In the genomic region with DNA sequence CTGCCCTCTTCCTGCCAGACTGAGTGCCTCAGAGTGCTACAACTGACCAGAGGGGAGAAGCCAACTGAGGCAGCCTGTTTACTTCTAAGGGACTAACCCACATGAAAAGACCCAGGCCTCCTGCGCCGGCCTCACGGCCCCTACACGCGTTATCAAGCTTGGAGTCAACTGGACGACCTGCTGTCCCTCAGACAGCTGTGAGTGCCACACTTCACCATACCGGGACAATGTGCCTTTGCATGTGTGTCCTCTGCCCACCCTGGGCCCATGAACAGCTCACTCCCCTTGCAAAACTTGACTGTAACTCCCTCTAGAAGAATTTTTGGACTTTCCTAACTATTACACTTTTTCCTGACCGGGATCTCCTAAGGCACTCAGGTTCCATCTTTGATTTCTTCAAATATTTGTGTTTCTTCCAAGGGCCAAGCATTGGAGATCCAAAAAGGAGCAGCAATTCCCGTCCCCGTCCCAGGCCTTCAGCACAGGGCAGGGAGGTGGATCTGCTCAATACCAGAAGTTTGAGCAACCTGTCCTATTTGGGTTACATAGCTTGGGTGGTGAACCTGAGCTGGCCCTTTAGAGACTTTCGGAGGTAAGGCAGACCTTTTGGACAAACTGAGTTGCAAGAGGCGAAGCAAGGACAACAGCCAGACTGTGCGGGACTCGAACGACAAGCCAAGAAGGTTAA, we compare ENCODE assay signal across 1 cellular context.
TF ChIP-seq lines count a peak whose summit lies in the region.

No MANE protein-coding gene starts in this region.

TF ChIP-seq in A549, 52 proteins besides CTCF, POLR2A, EP300 and RAD21 (continued from another document):
- TF ChIP-seq USF2 (IDR thresholded peaks at IDR 0.05): no peak
- TF ChIP-seq JUNB (IDR thresholded peaks at IDR 0.05): no peak
- TF ChIP-seq RFX5 (IDR thresholded peaks at IDR 0.05): no peak
- TF ChIP-seq HDAC2 (IDR thresholded peaks at IDR 0.05): no peak
- no peak for TF ChIP-seq NPAS2 (CRISPR knock-in tag; IDR thresholded peaks at IDR 0.05; ENCODE audit: borderline replicate concordance)
- TF ChIP-seq TP53 (CRISPR knock-in tag; IDR thresholded peaks at IDR 0.05): no peak
- no peak for TF ChIP-seq HOXB13 (CRISPR knock-in tag; IDR thresholded peaks at IDR 0.05; ENCODE audit: low read depth)
- TF ChIP-seq ESRRA (IDR thresholded peaks at IDR 0.05; ENCODE audit: borderline replicate concordance, low read length): no peak
- TF ChIP-seq, protein P1, sequence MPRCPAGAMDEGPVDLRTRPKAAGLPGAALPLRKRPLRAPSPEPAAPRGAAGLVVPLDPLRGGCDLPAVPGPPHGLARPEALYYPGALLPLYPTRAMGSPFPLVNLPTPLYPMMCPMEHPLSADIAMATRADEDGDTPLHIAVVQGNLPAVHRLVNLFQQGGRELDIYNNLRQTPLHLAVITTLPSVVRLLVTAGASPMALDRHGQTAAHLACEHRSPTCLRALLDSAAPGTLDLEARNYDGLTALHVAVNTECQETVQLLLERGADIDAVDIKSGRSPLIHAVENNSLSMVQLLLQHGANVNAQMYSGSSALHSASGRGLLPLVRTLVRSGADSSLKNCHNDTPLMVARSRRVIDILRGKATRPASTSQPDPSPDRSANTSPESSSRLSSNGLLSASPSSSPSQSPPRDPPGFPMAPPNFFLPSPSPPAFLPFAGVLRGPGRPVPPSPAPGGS (IDR thresholded peaks at IDR 0.05): no peak
- TF ChIP-seq EHF (CRISPR knock-in tag; IDR thresholded peaks at IDR 0.05): no peak
- TF ChIP-seq SREBF2 (IDR thresholded peaks at IDR 0.05): no peak
- TF ChIP-seq HOXA7 (CRISPR knock-in tag; IDR thresholded peaks at IDR 0.05): no peak
- TF ChIP-seq SMC3 (IDR thresholded peaks at IDR 0.05): no peak
- no peak for TF ChIP-seq KDM5A (IDR thresholded peaks at IDR 0.05)
- TF ChIP-seq FOSL2 (IDR thresholded peaks at IDR 0.05): no peak
- no peak for TF ChIP-seq FOSL2 (CRISPR knock-in tag; IDR thresholded peaks at IDR 0.05)
